Comparison of ENCODE assay signal across 3 cellular contexts in the genomic region with DNA sequence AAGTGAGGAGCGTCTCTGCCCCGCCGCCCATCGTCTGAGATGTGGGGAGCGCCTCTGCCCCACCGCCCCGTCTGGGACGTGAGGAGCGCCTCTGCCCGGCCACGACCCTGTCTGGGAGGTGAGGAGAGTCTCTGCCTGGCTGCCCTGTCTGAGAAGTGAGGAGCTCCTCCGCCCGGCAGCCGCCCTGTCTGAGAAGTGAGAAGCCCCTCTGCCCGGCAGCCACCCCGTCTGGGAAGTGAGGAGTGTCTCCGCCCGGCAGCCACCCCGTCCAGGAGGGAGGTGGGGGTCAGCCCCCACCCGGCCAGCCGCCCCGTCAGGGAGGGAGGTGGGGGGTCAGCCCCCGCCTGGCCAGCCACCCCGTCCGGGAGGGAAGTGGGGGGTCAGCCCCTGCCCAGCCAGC.
DNase-seq lines count a peak whose midpoint lies in the region; ATAC-seq and TF ChIP-seq lines count a peak whose summit lies in the region.
"Not testable (repeated sequence)": the region's sequence is repeated elsewhere in the genome, so short reads cannot be mapped to it uniquely, and the experiment has no call there.

No MANE protein-coding gene starts in this region.

- TF ChIP-seq CTCF in chondrocyte (IDR thresholded peaks at IDR 0.05): not testable (repeated sequence)

- ATAC-seq in right cardiac atrium: not testable (repeated sequence)

- not testable (repeated sequence) for H3K27ac Mint-ChIP-seq in chondrocyte (ENCODE audit: unreplicated experiment)

- H3K9me3 Mint-ChIP-seq in chondrocyte (ENCODE audit: low read depth): not testable (repeated sequence)

- H3K36me3 Mint-ChIP-seq in chondrocyte (ENCODE audit: low read depth): not testable (repeated sequence)

- H3K4me3 ChIP-seq in right cardiac atrium (ENCODE audit: low read length): not testable (repeated sequence)

- not testable (repeated sequence) for H3K27ac ChIP-seq in right cardiac atrium (ENCODE audit: low read length)

- DNase-seq in activated gamma-delta T cell (lab: John Stamatoyannopoulos, UW) (peak; percentile 10), chondrocyte (ENCODE audit: low spot score) (peak; percentile 78), right cardiac atrium (peak in 2 of 3 donors; percentile 28 to 41)

- not testable (repeated sequence) for H3K27me3 Mint-ChIP-seq in chondrocyte (ENCODE audit: low read depth)

- WGBS in right cardiac atrium: 94% methylated on average over 25 of the region's 25 CpGs

- not testable (repeated sequence) for H3K4me1 ChIP-seq in right cardiac atrium (ENCODE audit: control insufficient read depth, insufficient read depth, low read length)

- not testable (repeated sequence) for H3K4me1 Mint-ChIP-seq in chondrocyte (ENCODE audit: low read depth)

- not testable (repeated sequence) for H3K27me3 ChIP-seq in right cardiac atrium (ENCODE audit: control insufficient read depth, insufficient read depth)

- not testable (repeated sequence) for H3K4me3 Mint-ChIP-seq in chondrocyte (ENCODE audit: unreplicated experiment)

- H3K9me3 ChIP-seq in right cardiac atrium (ENCODE audit: control insufficient read depth, low read length): not testable (repeated sequence)

- intact Hi-C loops in right cardiac atrium (cut with DNase I): not testable (repeated sequence)

Comparison
In these comparisons a context has a peak if more than half of its experiments do, and no peak if none do; other contexts are left out.
1. DNase-seq: peak in every context shown above with its lines; median percentile 78 in chondrocyte; 34 in right cardiac atrium; 10 in activated gamma-delta T cell.